In genomic region chr10:5890519-5890878, GRCh38 we compare ENCODE assay signal across 8 cellular contexts. TPM values are rescaled to one million over a fixed set of nuclear protein-coding genes. Genes with fewer than 3 reads are reported as not detected.
DNase-seq lines count a peak whose midpoint lies in the region; ATAC-seq, FAIRE-seq and TF ChIP-seq lines count a peak whose summit lies in the region.

No MANE protein-coding gene starts in this region.

- H3K27ac ChIP-seq in endodermal cell (ENCODE audit: low read depth, low read length): no peak overlapping the region

- no peaks in the 10 kb centered on the region for H3K27me3 ChIP-seq in endodermal cell (ENCODE audit: control insufficient read depth, insufficient read depth, low read length, poor library complexity, severe bottlenecking)

- no peak for FAIRE-seq in RCC 7860 (lab: Jason Lieb, UNC)

- WGBS in endodermal cell (ENCODE audit: insufficient coverage in 1 of 2, insufficient read length in 1 of 2), 2 experiments: 0 to 1% methylated on average over 19 to 28 of the region's 28 CpGs

- H3K4me1 Mint-ChIP-seq in T-helper 1 cell treated with Interleukin-12 subunit alpha and Interleukin-12 subunit beta and Interleukin-4 antibody, amounts not matched to agents 30 μg/mL and 1 μg/mL, for 36 hours (ENCODE audit: low read depth): peaks cover 45% of the 10 kb centered on the region
- H3K4me1 Mint-ChIP-seq in endodermal cell: peaks cover 51% of the 10 kb centered on the region
- peaks cover 38 to 45% of the 10 kb centered on the region in 2 donors for H3K4me1 Mint-ChIP-seq in natural killer cell treated with Interleukin-12 subunit alpha and Interleukin-12 subunit beta and Interleukin-15 and Interleukin-18, amount 100 ng/mL, for 72 hours (ENCODE audit: low read depth in 2 of 2)

- TF ChIP-seq CTCF in endodermal cell (conservative IDR thresholded peaks at IDR 0.05): no peak

- peaks cover 41% of the 10 kb centered on the region for H3K36me3 ChIP-seq in endodermal cell (ENCODE audit: control insufficient read depth, insufficient read depth, low read length)

- H3K4me3 Mint-ChIP-seq in T-helper 1 cell treated with Interleukin-12 subunit alpha and Interleukin-12 subunit beta and Interleukin-4 antibody, amounts not matched to agents 30 μg/mL and 1 μg/mL, for 36 hours: peak overlapping the region; percentile 96
- H3K4me3 Mint-ChIP-seq in endodermal cell: peak overlapping the region; percentile 84
- peak overlapping the region; percentile 92 for H3K4me3 Mint-ChIP-seq in natural killer cell treated with Interleukin-12 subunit alpha and Interleukin-12 subunit beta and Interleukin-15 and Interleukin-18, amount 100 ng/mL, for 72 hours

- H3K9me3 Mint-ChIP-seq in T-helper 1 cell treated with Interleukin-12 subunit alpha and Interleukin-12 subunit beta and Interleukin-4 antibody, amounts not matched to agents 30 μg/mL and 1 μg/mL, for 36 hours: no peaks in the 10 kb centered on the region
- no peaks in the 10 kb centered on the region for H3K9me3 Mint-ChIP-seq in endodermal cell
- no peaks in the 10 kb centered on the region for H3K9me3 Mint-ChIP-seq in natural killer cell treated with Interleukin-12 subunit alpha and Interleukin-12 subunit beta and Interleukin-15 and Interleukin-18, amount 100 ng/mL, for 72 hours

- peaks cover 30% of the 10 kb centered on the region for H3K36me3 Mint-ChIP-seq in T-helper 1 cell treated with Interleukin-12 subunit alpha and Interleukin-12 subunit beta and Interleukin-4 antibody, amounts not matched to agents 30 μg/mL and 1 μg/mL, for 36 hours (ENCODE audit: low read depth)
- H3K36me3 Mint-ChIP-seq in endodermal cell (ENCODE audit: low read depth): peaks cover 32% of the 10 kb centered on the region
- H3K36me3 Mint-ChIP-seq in natural killer cell treated with Interleukin-12 subunit alpha and Interleukin-12 subunit beta and Interleukin-15 and Interleukin-18, amount 100 ng/mL, for 72 hours: peaks cover 20% of the 10 kb centered on the region

- peak; percentile 4 for ATAC-seq in HG03045 (IDR thresholded peaks at IDR 0.05; ENCODE audit: unreplicated experiment)
- ATAC-seq in natural killer cell treated with Interleukin-12 subunit alpha and Interleukin-12 subunit beta and Interleukin-15 and Interleukin-18, amount 100 ng/mL, for 72 hours: peak in 1 of 2 donors; percentile 8

- peaks cover 9% of the 10 kb centered on the region for H3K4me1 ChIP-seq in endodermal cell (ENCODE audit: control insufficient read depth, insufficient read depth, low read length)

- H3K9me3 ChIP-seq in endodermal cell (ENCODE audit: control insufficient read depth, low read length): no peaks in the 10 kb centered on the region

- no peaks in the 10 kb centered on the region for H3K27me3 Mint-ChIP-seq in T-helper 1 cell treated with Interleukin-12 subunit alpha and Interleukin-12 subunit beta and Interleukin-4 antibody, amounts not matched to agents 30 μg/mL and 1 μg/mL, for 36 hours (ENCODE audit: low read depth)
- no peaks in the 10 kb centered on the region for H3K27me3 Mint-ChIP-seq in endodermal cell (ENCODE audit: insufficient read depth)
- no peaks in the 10 kb centered on the region for H3K27me3 Mint-ChIP-seq in natural killer cell treated with Interleukin-12 subunit alpha and Interleukin-12 subunit beta and Interleukin-15 and Interleukin-18, amount 100 ng/mL, for 72 hours

- peak overlapping the region; percentile 78 for H3K27ac Mint-ChIP-seq in T-helper 1 cell treated with Interleukin-12 subunit alpha and Interleukin-12 subunit beta and Interleukin-4 antibody, amounts not matched to agents 30 μg/mL and 1 μg/mL, for 36 hours
- peak overlapping the region; percentile 90 for H3K27ac Mint-ChIP-seq in endodermal cell
- peak overlapping the region; percentile 48 to 78 for H3K27ac Mint-ChIP-seq in natural killer cell treated with Interleukin-12 subunit alpha and Interleukin-12 subunit beta and Interleukin-15 and Interleukin-18, amount 100 ng/mL, for 72 hours

- DNase-seq in activated CD8-positive, alpha-beta memory T cell treated with anti-CD3 and anti-CD28 coated beads for 24 hours: peak; percentile 70
- no peak for DNase-seq in activated CD8-positive, alpha-beta memory T cell treated with anti-CD3 and anti-CD28 coated beads, Interleukin-2, amount 50 U/mL, for 4 hours
- DNase-seq in endodermal cell (peak; percentile 67), 8988T (no peak), RCC 7860 (ENCODE audit: low spot score) (no peak)
- DNase-seq in natural killer cell treated with Interleukin-12 subunit alpha and Interleukin-12 subunit beta and Interleukin-15 and Interleukin-18, amount 100 ng/mL, for 72 hours (ENCODE audit: low spot score): no peak

- peak overlapping the region; percentile 42 for H3K9ac ChIP-seq in endodermal cell (ENCODE audit: extremely low read depth, low read length, poor library complexity, severe bottlenecking)

- H3K4me3 ChIP-seq in endodermal cell (ENCODE audit: low read length): peak overlapping the region; percentile 89

RNA-seq across cellular contexts. Expression of gene FBH1, which starts 0.5 kb away (rescaled TPM):
- total RNA-seq in endodermal cell: 10 to 100 TPM; 61.1 to 71.6 TPM
- polyA plus RNA-seq in endodermal cell (2013, experiment 1 of 2): 43.3 TPM
- 42.8 TPM for polyA plus RNA-seq in endodermal cell (2013, experiment 2 of 2)
- total RNA-seq in natural killer cell treated with Interleukin-12 subunit alpha and Interleukin-12 subunit beta and Interleukin-15 and Interleukin-18, amount 100 ng/mL, for 72 hours: 10 to 100 TPM; 65.3 to 99.9 TPM

RNA-seq across cellular contexts. Expression of gene ANKRD16, which starts 0.8 kb away (rescaled TPM):
- total RNA-seq in endodermal cell: 10 to 100 TPM; 12.5 to 13.0 TPM
- polyA plus RNA-seq in endodermal cell (2013, experiment 1 of 2): 9.0 TPM
- 9.4 TPM for polyA plus RNA-seq in endodermal cell (2013, experiment 2 of 2)
- total RNA-seq in natural killer cell treated with Interleukin-12 subunit alpha and Interleukin-12 subunit beta and Interleukin-15 and Interleukin-18, amount 100 ng/mL, for 72 hours: 1 to 10 TPM; 4.1 to 7.6 TPM

Comparison
In these comparisons a context has a peak if more than half of its experiments do, and no peak if none do; other contexts are left out.
1. DNase-seq: peak in activated CD8-positive, alpha-beta memory T cell treated with anti-CD3 and anti-CD28 coated beads for 24 hours (single experiment) and endodermal cell (single experiment); none in activated CD8-positive, alpha-beta memory T cell treated with anti-CD3 and anti-CD28 coated beads, Interleukin-2, amount 50 U/mL, for 4 hours (single experiment), natural killer cell treated with Interleukin-12 subunit alpha and Interleukin-12 subunit beta and Interleukin-15 and Interleukin-18, amount 100 ng/mL, for 72 hours (single experiment), 8988T (single experiment) and RCC 7860 (single experiment).
2. Peak in every context shown above with its lines, with median percentiles within 50 percentile points of each other: H3K27ac Mint-ChIP-seq and H3K4me3 Mint-ChIP-seq.